8 cellular contexts compared by ENCODE assay signal in genomic region chr12:56189918-56190694, GRCh38. TPM values are rescaled to one million over a fixed set of nuclear protein-coding genes. Genes with fewer than 3 reads are reported as not detected.
DNase-seq lines count a peak whose midpoint lies in the region; TF ChIP-seq lines count a peak whose summit lies in the region.

No MANE protein-coding gene starts in this region.

- WGBS in SK-N-SH (ENCODE audit: low lambda C conversion rate) = 1% methylated on average over 42 of the region's 42 CpGs

- peaks cover 5% of the 10 kb centered on the region for H3K36me3 Mint-ChIP-seq in activated naive CD4-positive, alpha-beta T cell treated with anti-CD3 and anti-CD28 coated beads, Interleukin-2, amount 50 U/mL, for 24 hours

- no peak for TF ChIP-seq RAD21 in SK-N-SH (IDR thresholded peaks at IDR 0.05; ENCODE audit: low read length)

- H4K20me1 ChIP-seq in SK-N-SH (ENCODE audit: insufficient read depth) = peaks cover 8% of the 10 kb centered on the region

- no peaks in the 10 kb centered on the region for H3K27me3 ChIP-seq in SK-N-SH (ENCODE audit: insufficient read depth)

- peaks cover 49% of the 10 kb centered on the region for H3K4me1 Mint-ChIP-seq in activated naive CD4-positive, alpha-beta T cell treated with anti-CD3 and anti-CD28 coated beads, Interleukin-2, amount 50 U/mL, for 24 hours

- H3K9me2 ChIP-seq in SK-N-SH = no peaks in the 10 kb centered on the region

- no peaks in the 10 kb centered on the region for H3K9me3 ChIP-seq in SK-N-SH

- no peaks in the 10 kb centered on the region for H3K27me3 Mint-ChIP-seq in activated naive CD4-positive, alpha-beta T cell treated with anti-CD3 and anti-CD28 coated beads, Interleukin-2, amount 50 U/mL, for 24 hours

- TF ChIP-seq POLR2A in NB4 (IDR thresholded peaks at IDR 0.05; ENCODE audit: extremely low read depth, insufficient read length) = no peak

- peaks cover 8 to 13% of the 10 kb centered on the region in 2 experiments; a peak in 2 of 4 replicates for H3K4me1 ChIP-seq in SK-N-SH (ENCODE audit: control insufficient read depth in 1 of 2, insufficient read depth in 2 of 2, low read depth in 1 of 2, low read length in 1 of 2)

- CTCF ChIA-PET in SK-N-SH (lab: Yijun Ruan, JAX) = interaction anchor here (0.7 to 13.8 kb wide), 66 partner anchors 10 to 445 kb away, joined by 3 to 272 read pairs (median 5); partner anchors contain the start of genes ANKRD52, COQ10A, CS and ERBB3

- DNase-seq in DMS53 treated with DMSO at 0.1 percent for 48 hours (lab: John Stamatoyannopoulos, UW; ENCODE audit: unreplicated experiment) (peak; percentile 77), HCEC 1CT (peak; percentile 63), NB4 (ENCODE audit: low read depth) (peak; percentile 90), SK-N-SH (peak; percentile 77), glomerular visceral epithelial cell (ENCODE audit: extremely low spot score) (peak; percentile 89), nucleus accumbens (lab: John Stamatoyannopoulos, UW) (peak in 54 of 56 donors; percentile 11 to 91 (median 68)), substantia nigra (lab: John Stamatoyannopoulos, UW) (peak in 47 of 49 donors; percentile 31 to 81 (median 65))

- H3K27ac Mint-ChIP-seq in activated naive CD4-positive, alpha-beta T cell treated with anti-CD3 and anti-CD28 coated beads, Interleukin-2, amount 50 U/mL, for 24 hours = peak overlapping the region; percentile 100

- H3K4me2 ChIP-seq in SK-N-SH = peak overlapping the region; percentile 97

- H3K9ac ChIP-seq in SK-N-SH = peak overlapping the region; percentile 94

- H3K9me3 Mint-ChIP-seq in activated naive CD4-positive, alpha-beta T cell treated with anti-CD3 and anti-CD28 coated beads, Interleukin-2, amount 50 U/mL, for 24 hours = no peaks in the 10 kb centered on the region

- peaks cover 19% of the 10 kb centered on the region for H3F3A ChIP-seq in SK-N-SH (replicated peaks; ENCODE audit: insufficient read depth)

- POLR2A ChIA-PET in SK-N-SH (lab: Yijun Ruan, JAX) = interaction anchor here (0.7 to 2.2 kb wide), 13 partner anchors 31 to 272 kb away, joined by 3 to 21 read pairs (median 4); partner anchors contain the start of genes ANKRD52, COQ10A, ESYT1 and MYL6

- peaks cover 38% of the 10 kb centered on the region for H3K79me2 ChIP-seq in SK-N-SH (ENCODE audit: insufficient read depth)

- peak overlapping the region; percentile 96 for H2AFZ ChIP-seq in SK-N-SH (ENCODE audit: low read depth)

- peak overlapping the region; percentile 83 to 87 for H3K27ac ChIP-seq in SK-N-SH (ENCODE audit: low read depth in 2 of 2, low read length in 1 of 2)
- H3K27ac ChIP-seq in substantia nigra (ENCODE audit: low read depth, low read length, poor library complexity, severe bottlenecking) = peak overlapping the region; percentile 89

- peak overlapping the region; percentile 74 for H3K4me3 ChIP-seq in NB4 (ENCODE audit: low read depth, low read length)
- peak overlapping the region; percentile 87 to 91 for H3K4me3 ChIP-seq in SK-N-SH (ENCODE audit: low read depth in 2 of 2, low read length in 1 of 2)

- TF ChIP-seq EP300 in SK-N-SH (IDR thresholded peaks at IDR 0.05; ENCODE audit: borderline replicate concordance in 1 of 2, low read depth in 1 of 2, low read length in 1 of 2) = no peak

- peak overlapping the region; percentile 98 for H3K4me3 Mint-ChIP-seq in activated naive CD4-positive, alpha-beta T cell treated with anti-CD3 and anti-CD28 coated beads, Interleukin-2, amount 50 U/mL, for 24 hours

- H3K36me3 ChIP-seq in SK-N-SH (replicated peaks in 1 of 2; ENCODE audit: control insufficient read depth in 1 of 2, insufficient read depth in 2 of 2, low read length in 1 of 2) = peaks cover 9 to 18% of the 10 kb centered on the region in 2 experiments

- TF ChIP-seq CTCF in NB4 (IDR thresholded peaks at IDR 0.05; ENCODE audit: low read depth, low read length) (no peak), SK-N-SH (IDR thresholded peaks at IDR 0.05) (no peak; the same call in none of the 2 replicates)

TF ChIP-seq in SK-N-SH, 30 proteins besides CTCF, POLR2A, EP300 and RAD21 (continues in another document):
- no peak for TF ChIP-seq MXI1 (IDR thresholded peaks at IDR 0.05; ENCODE audit: low read depth, low read length)
- TF ChIP-seq SIN3A (IDR thresholded peaks at IDR 0.05; ENCODE audit: borderline replicate concordance, low read depth, low read length) = no peak
- peak; percentile 67 for TF ChIP-seq GABPA (IDR thresholded peaks at IDR 0.05; ENCODE audit: low read depth)
- TF ChIP-seq CHD2 (IDR thresholded peaks at IDR 0.05; ENCODE audit: low read length, partially characterized antibody) = peak; percentile 69
- TF ChIP-seq NFIC (IDR thresholded peaks at IDR 0.05; ENCODE audit: borderline replicate concordance) = no peak
- TF ChIP-seq POLR2AphosphoS5 (IDR thresholded peaks at IDR 0.05; ENCODE audit: low read depth, low read length) = no peak
- no peak for TF ChIP-seq EZH2phosphoT487 (IDR thresholded peaks at IDR 0.05; ENCODE audit: borderline replicate concordance, low read depth)
- TF ChIP-seq FOSL2 (IDR thresholded peaks at IDR 0.05; ENCODE audit: borderline replicate concordance, low read depth) = peak; percentile 59; the same call in 1 of the 2 replicates
- no peak for TF ChIP-seq USF1 (IDR thresholded peaks at IDR 0.05; ENCODE audit: borderline replicate concordance, low read depth)
- peak; percentile 67; the same call in 1 of the 2 replicates for TF ChIP-seq YY1 (IDR thresholded peaks at IDR 0.05; ENCODE audit: low read depth)
- TF ChIP-seq MEF2A (IDR thresholded peaks at IDR 0.05; ENCODE audit: borderline replicate concordance, low read depth) = no peak
- no peak for TF ChIP-seq JUND (IDR thresholded peaks at IDR 0.05)
- no peak for TF ChIP-seq IRF3 (IDR thresholded peaks at IDR 0.05; ENCODE audit: low read depth, low read length)
- no peak for TF ChIP-seq SMC3 (IDR thresholded peaks at IDR 0.05; ENCODE audit: low read depth, low read length)
- TF ChIP-seq RFX5 (IDR thresholded peaks at IDR 0.05; ENCODE audit: low read length) = no peak
- no peak for TF ChIP-seq PBX3 (IDR thresholded peaks at IDR 0.05)
- TF ChIP-seq TEAD4 (IDR thresholded peaks at IDR 0.05; ENCODE audit: borderline replicate concordance, insufficient read depth) = peak; percentile 93; the same call in 1 of the 2 replicates
- TF ChIP-seq GATA2 (CRISPR knock-in tag; IDR thresholded peaks at IDR 0.05) = no peak
- no peak for TF ChIP-seq TCF12 (IDR thresholded peaks at IDR 0.05)
- no peak for TF ChIP-seq USF2 (IDR thresholded peaks at IDR 0.05; ENCODE audit: borderline replicate concordance, low read depth, low read length)
- TF ChIP-seq RCOR1 (IDR thresholded peaks at IDR 0.05; ENCODE audit: low read length) = peak; percentile 61; the same call in 1 of the 2 replicates
- TF ChIP-seq ELF1 (IDR thresholded peaks at IDR 0.05) = peak; percentile 84

RNA-seq across cellular contexts. Expression of gene SMARCC2, which starts 0.8 kb away (rescaled TPM):
- polyA plus RNA-seq in SK-N-SH (2012; rRNA removed) = 64.3 and 73.0 TPM in 2 replicates
- polyA plus RNA-seq in SK-N-SH (2012; cell fraction: cytosol; rRNA removed) = 41.9 and 47.1 TPM in 2 replicates
- 145 and 203 TPM in 2 replicates for polyA plus RNA-seq in SK-N-SH (2012; cell fraction: nucleus; rRNA removed)

RNA-seq across cellular contexts. Expression of gene RNF41, which starts 31.6 kb away (rescaled TPM):
- polyA plus RNA-seq in SK-N-SH (2012; rRNA removed) = 127 and 147 TPM in 2 replicates
- polyA plus RNA-seq in SK-N-SH (2012; cell fraction: cytosol; rRNA removed) = 76.4 and 113 TPM in 2 replicates
- polyA plus RNA-seq in SK-N-SH (2012; cell fraction: nucleus; rRNA removed) = 99.8 and 124 TPM in 2 replicates

RNA-seq across cellular contexts. Expression of gene MYL6, which starts 31.9 kb away (rescaled TPM):
- 4,697 and 4,711 TPM in 2 replicates for polyA plus RNA-seq in SK-N-SH (2012; rRNA removed)
- 5,071 and 5,786 TPM in 2 replicates for polyA plus RNA-seq in SK-N-SH (2012; cell fraction: cytosol; rRNA removed)
- polyA plus RNA-seq in SK-N-SH (2012; cell fraction: nucleus; rRNA removed) = 2,747 and 3,220 TPM in 2 replicates

RNA-seq across cellular contexts. Expression of gene NABP2, which starts 34.0 kb away (rescaled TPM):
- 49.3 and 52.3 TPM in 2 replicates for polyA plus RNA-seq in SK-N-SH (2012; rRNA removed)
- polyA plus RNA-seq in SK-N-SH (2012; cell fraction: cytosol; rRNA removed) = 52.7 and 53.6 TPM in 2 replicates
- 12.7 and 13.1 TPM in 2 replicates for polyA plus RNA-seq in SK-N-SH (2012; cell fraction: nucleus; rRNA removed)

RNA-seq across cellular contexts. Expression of gene MYL6B, which starts 37.7 kb away (rescaled TPM):
- 203 and 234 TPM in 2 replicates for polyA plus RNA-seq in SK-N-SH (2012; rRNA removed)
- 217 and 220 TPM in 2 replicates for polyA plus RNA-seq in SK-N-SH (2012; cell fraction: cytosol; rRNA removed)
- 99.3 and 133 TPM in 2 replicates for polyA plus RNA-seq in SK-N-SH (2012; cell fraction: nucleus; rRNA removed)

Comparison
In these comparisons a context has a peak if more than half of its experiments do, and no peak if none do; other contexts are left out.
1. Peak in every context shown above with its lines: DNase-seq, H3K4me3 ChIP-seq and H3K27ac ChIP-seq.